1 cellular context compared by ENCODE assay signal in genomic region chrX:19886888-19887531, GRCh38.
TF ChIP-seq lines count a peak whose summit lies in the region.

No MANE protein-coding gene starts in this region.

TF ChIP-seq in HCT116, 20 proteins besides CTCF, POLR2A, EP300 and RAD21 (continued from another document):
- no peak for TF ChIP-seq REST (IDR thresholded peaks at IDR 0.05; ENCODE audit: low read depth)
